19 cellular contexts compared by ENCODE assay signal in the genomic region with DNA sequence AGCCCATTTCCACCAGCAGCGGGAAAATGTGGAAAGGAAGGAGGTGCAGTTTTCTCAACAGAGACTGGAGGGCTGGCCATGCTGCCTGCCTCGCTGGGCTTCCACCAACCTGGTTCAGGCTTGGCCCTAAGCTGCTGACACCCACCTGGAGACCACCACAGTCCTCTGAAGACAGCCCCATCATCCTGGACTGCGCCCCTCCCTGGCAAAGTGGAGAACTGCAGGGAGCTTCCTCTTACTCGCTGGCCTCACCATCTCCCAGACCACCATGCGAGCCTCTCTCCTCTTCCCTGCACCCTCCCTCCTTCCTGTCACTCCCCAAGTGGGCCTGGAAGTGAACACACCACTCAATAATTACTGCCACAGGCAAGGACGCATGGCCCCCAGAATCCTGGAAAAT.
DNase-seq lines count a peak whose midpoint lies in the region; ATAC-seq, FAIRE-seq and TF ChIP-seq lines count a peak whose summit lies in the region.
"Had no signal": no experiment of that assay in that cellular context is flagged by ENCODE, and none has a peak within 500 bp of the region (broad histone marks: within the 10 kb centered on the region; RNA-seq: fewer than 3 reads in every experiment).

No MANE protein-coding gene starts in this region.

- H3K9me3 ChIP-seq in OCI-LY1 (ENCODE audit: low read length) (no peaks in the 10 kb centered on the region), H1 (ENCODE audit: insufficient read depth in 2 of 2, low read depth in 1 of 2, low read length in 1 of 2) (no peaks in the 10 kb centered on the region), heart right ventricle (no peaks in the 10 kb centered on the region)
- H3K9me3 ChIP-seq: colonic mucosa, thoracic aorta had no signal

- H2AK5ac ChIP-seq in H1 (ENCODE audit: low read depth, low read length): no peak overlapping the region

- no peak overlapping the region for H4K5ac ChIP-seq in H1 (ENCODE audit: insufficient read length, low read depth, low read length)

- H3K9ac ChIP-seq in OCI-LY1 (ENCODE audit: low read length): no peak overlapping the region
- H3K9ac ChIP-seq in H1 (replicated peaks in 1 of 4; ENCODE audit: extremely low read depth in 1 of 4, low read depth in 3 of 4, low read length in 3 of 4): no peak overlapping the region
- H3K9ac ChIP-seq in rectal smooth muscle tissue (ENCODE audit: low read length): no peak overlapping the region

- no peak overlapping the region for H3K56ac ChIP-seq in H1 (replicated peaks; ENCODE audit: insufficient read length, low read depth, low read length)

- TF ChIP-seq EP300 in H1 (IDR thresholded peaks at IDR 0.05; ENCODE audit: borderline replicate concordance in 1 of 2, low read depth in 2 of 2, low read length in 2 of 2): no peak

- peak; percentile 29; the same call in 1 of the 2 replicates for TF ChIP-seq CTCF in OCI-LY1 (IDR thresholded peaks at IDR 0.05; ENCODE audit: low read length)
- TF ChIP-seq CTCF in H1 (IDR thresholded peaks at IDR 0.05; ENCODE audit: control extremely low read depth in 1 of 3, insufficient read depth in 1 of 3, low read depth in 1 of 3, low read length in 3 of 3): peak; percentile 41 to 78 (median 77); a peak in 3 of 4 replicates
- TF ChIP-seq CTCF in heart right ventricle (IDR thresholded peaks at IDR 0.05): peak in 1 of 9 donors; percentile 9

- no peak overlapping the region for H3K14ac ChIP-seq in H1 (ENCODE audit: insufficient read length)

- H3K27ac ChIP-seq in OCI-LY1 (ENCODE audit: low read depth, low read length, poor library complexity, severe bottlenecking) (no peak overlapping the region), H1 (ENCODE audit: low read depth, low read length) (no peak overlapping the region), rectal smooth muscle tissue (ENCODE audit: low read depth, low read length) (peak overlapping the region; percentile 45), heart right ventricle (peak overlapping the region in 5 of 10 donors; percentile 11 to 51 (median 34))
- H3K27ac ChIP-seq: colonic mucosa, SK-N-MC, thoracic aorta had no signal

- H3K36me3 ChIP-seq in OCI-LY1 (ENCODE audit: insufficient read depth, low read length): no peaks in the 10 kb centered on the region
- H3K36me3 ChIP-seq in H1 (ENCODE audit: control insufficient read depth in 2 of 4, insufficient read depth in 4 of 4, low read length in 3 of 4): no peaks in the 10 kb centered on the region
- H3K36me3 ChIP-seq in rectal smooth muscle tissue (ENCODE audit: control insufficient read depth, insufficient read depth, low read length): no peaks in the 10 kb centered on the region
- no peaks in the 10 kb centered on the region for H3K36me3 ChIP-seq in heart right ventricle
- H3K36me3 ChIP-seq: colonic mucosa, thoracic aorta had no signal

- no peaks in the 10 kb centered on the region for H3K23me2 ChIP-seq in H1 (ENCODE audit: low read depth, low read length)

- no peak overlapping the region for H4K8ac ChIP-seq in H1 (ENCODE audit: extremely low read depth, insufficient read depth, low read length)

- H3K4me3 ChIP-seq in OCI-LY1 (ENCODE audit: low read depth, low read length, poor library complexity, severe bottlenecking): no peak overlapping the region
- no peak overlapping the region for H3K4me3 ChIP-seq in H1 (ENCODE audit: extremely low read depth in 1 of 4, insufficient read depth in 2 of 4, low read depth in 3 of 4, low read length in 4 of 4)
- H3K4me3 ChIP-seq in rectal smooth muscle tissue (ENCODE audit: low read length): no peak overlapping the region
- H3K4me3 ChIP-seq in heart right ventricle: no peak overlapping the region
- H3K4me3 ChIP-seq: colonic mucosa, SK-N-MC, thoracic aorta had no signal

- no peak for FAIRE-seq in H1 (lab: Jason Lieb, UNC)

- H3K27me3 ChIP-seq in OCI-LY1 (ENCODE audit: insufficient read depth, low read length) (peaks cover 6% of the 10 kb centered on the region; the same call in 1 of the 2 replicates), H1 (replicated peaks in 1 of 4; ENCODE audit: control insufficient read depth in 3 of 4, extremely low read depth in 1 of 4, insufficient read depth in 3 of 4, low read length in 3 of 4) (no peaks in the 10 kb centered on the region), rectal smooth muscle tissue (ENCODE audit: control insufficient read depth, insufficient read depth, low read length) (no peaks in the 10 kb centered on the region), heart right ventricle (no peaks in the 10 kb centered on the region)
- H3K27me3 ChIP-seq: colonic mucosa had no signal

- H3K79me2 ChIP-seq in OCI-LY1 (ENCODE audit: insufficient read depth, low read length) (no peaks in the 10 kb centered on the region), H1 (ENCODE audit: control insufficient read depth in 1 of 2, insufficient read depth in 2 of 2, low read length in 2 of 2) (peaks cover 0 to 13% of the 10 kb centered on the region in 2 experiments; a peak in 2 of 4 replicates)

- no peak overlapping the region for H2BK12ac ChIP-seq in H1 (ENCODE audit: low read depth, low read length)

- no peak for ATAC-seq in heart right ventricle
- ATAC-seq: left colon had no signal

- H3K18ac ChIP-seq in H1 (ENCODE audit: extremely low read depth, low read length): no peak overlapping the region

- H3K4me2 ChIP-seq in OCI-LY1 (ENCODE audit: low read length) (no peak overlapping the region), H1 (ENCODE audit: insufficient read depth in 1 of 2, low read depth in 2 of 2, low read length in 2 of 2) (no peak overlapping the region)

- H2BK5ac ChIP-seq in H1 (ENCODE audit: low read depth, low read length): no peak overlapping the region

- H2BK15ac ChIP-seq in H1 (ENCODE audit: low read length): 0 out of 2 replicates have a peak overlapping the region, but pooled peaks have one; percentile 48

- POLR2A ChIA-PET in H1 (lab: Charles Lee; ENCODE audit: partially characterized antibody): no interaction called here

- CTCF ChIA-PET in H1 (lab: Charles Lee; ENCODE audit: partially characterized antibody): interaction anchor here (0.6 to 2.6 kb wide), 36 partner anchors 8 to 442 kb away, joined by 3 to 19 read pairs (median 4); a partner anchor contains a TSS

- no peak overlapping the region for H3K23ac ChIP-seq in H1 (ENCODE audit: insufficient read length)

- peak; percentile 12 to 41; a peak in 2 of 4 replicates for TF ChIP-seq RAD21 in H1 (IDR thresholded peaks at IDR 0.05 in 1 of 2, conservative IDR thresholded peaks at IDR 0.05 in 1 of 2; ENCODE audit: low read depth in 2 of 2, low read length in 2 of 2)

- H3K9me2 ChIP-seq in OCI-LY1 (ENCODE audit: low read depth, low read length): no peaks in the 10 kb centered on the region

- DNase-seq in ELF-1 (ENCODE audit: low read depth, low spot score) (peak; percentile 40), H1 (ENCODE audit: low read depth in 1 of 2, low spot score in 2 of 2) (peak in 1 of 2 experiments; percentile 80), DMS 273 treated with DMSO at 0.1 percent for 48 hours (lab: John Stamatoyannopoulos, UW) (no peak), heart right ventricle (no peak), SKM-1 (lab: John Stamatoyannopoulos, UW; ENCODE audit: unreplicated experiment) (no peak), NCI-H2029 (lab: John Stamatoyannopoulos, UW) (no peak)
- DNase-seq: activated CD8-positive, alpha-beta memory T cell treated with anti-CD3 and anti-CD28 coated beads for 24 hours; amniotic stem cell; colonic mucosa; GOT3; left colon; NCI-H1048; NCI-H345; OCI-M1; stimulated activated CD4-positive, alpha-beta T cell treated with anti-CD3 and anti-CD28 coated beads, Interleukin-1b, Interleukin-23, amount 100 ng/mL, for 48 hours had no signal

- H3K79me1 ChIP-seq in H1 (ENCODE audit: low read depth, low read length): 0 out of 2 replicates have a peak, but pooled peaks cover 5% of the 10 kb centered on the region

- H2BK20ac ChIP-seq in H1 (ENCODE audit: low read length): 0 out of 2 replicates have a peak overlapping the region, but pooled peaks have one; percentile 10

- 66% methylated on average over 6 of the region's 6 CpGs; no CpG with 5 or more reads in 1 of the 2 experiments for WGBS in H1 (ENCODE audit: extremely low coverage in 1 of 2, insufficient coverage in 1 of 2, insufficient read length in 1 of 2, insufficient replicate concordance in 2 of 2, low coverage in 1 of 2, low lambda C conversion rate in 2 of 2, missing lambda C conversion rate in 1 of 2), 2 experiments
- 81 to 82% methylated on average over 6 of the region's 6 CpGs for WGBS in heart right ventricle, 2 donors

- no peak overlapping the region for H2BK120ac ChIP-seq in H1 (replicated peaks; ENCODE audit: low read depth, low read length)

- H4K91ac ChIP-seq in H1 (replicated peaks; ENCODE audit: insufficient read length, low read length): no peak overlapping the region

- no peak overlapping the region for H3K4ac ChIP-seq in H1 (replicated peaks; ENCODE audit: insufficient read length, low read depth, low read length)

- no peaks in the 10 kb centered on the region for H3F3A ChIP-seq in OCI-LY1 (ENCODE audit: insufficient read depth, low read length)

- TF ChIP-seq POLR2A in H1 (IDR thresholded peaks at IDR 0.05; ENCODE audit: control extremely low read depth in 1 of 2, low read depth in 2 of 2, low read length in 2 of 2): no peak

- H3K4me1 ChIP-seq in OCI-LY1 (ENCODE audit: insufficient read depth, low read length, severe bottlenecking) (no peaks in the 10 kb centered on the region), H1 (replicated peaks in 1 of 4; ENCODE audit: control insufficient read depth in 3 of 4, insufficient read depth in 4 of 4, low read length in 3 of 4) (peaks cover 6 to 20% (median 16%) of the 10 kb centered on the region in 4 experiments), rectal smooth muscle tissue (ENCODE audit: control insufficient read depth, insufficient read depth, low read length) (peaks cover 42% of the 10 kb centered on the region), heart right ventricle (peaks cover 0 to 33% (median 17%) of the 10 kb centered on the region in 9 donors)

- H2AFZ ChIP-seq in OCI-LY1 (ENCODE audit: low read length) (no peak overlapping the region), H1 (ENCODE audit: low read length) (no peak overlapping the region)

- H4K20me1 ChIP-seq in OCI-LY1 (ENCODE audit: insufficient read depth, low read length) (no peaks in the 10 kb centered on the region), H1 (replicated peaks in 1 of 2; ENCODE audit: control insufficient read depth in 1 of 2, insufficient read depth in 2 of 2, low read length in 2 of 2) (no peaks in the 10 kb centered on the region)

- intact Hi-C loops in heart right ventricle (cut with DNase I): loop anchor here in 1 of 10 donors (10.0 kb wide), 1 partner anchor 125 kb away; a partner anchor contains a TSS

TF ChIP-seq in H1, 55 proteins besides CTCF, POLR2A, EP300 and RAD21:
- TF ChIP-seq, protein P1, sequence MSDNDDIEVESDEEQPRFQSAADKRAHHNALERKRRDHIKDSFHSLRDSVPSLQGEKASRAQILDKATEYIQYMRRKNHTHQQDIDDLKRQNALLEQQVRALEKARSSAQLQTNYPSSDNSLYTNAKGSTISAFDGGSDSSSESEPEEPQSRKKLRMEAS (IDR thresholded peaks at IDR 0.05): 0 out of 2 replicates have a peak, but pooled peaks have one; percentile 29
- TF ChIP-seq SIRT6 (IDR thresholded peaks at IDR 0.05; ENCODE audit: low read length) (no peak), CREB1 (IDR thresholded peaks at IDR 0.05) (peak; percentile 30; the same call in 1 of the 2 replicates)
